In genomic region chr7:826230-826905, GRCh38 we compare ENCODE assay signal across 12 cellular contexts. TPM values are rescaled to one million over a fixed set of nuclear protein-coding genes. Genes with fewer than 3 reads are reported as not detected.
DNase-seq lines count a peak whose midpoint lies in the region; ATAC-seq lines count a peak whose summit lies in the region.
"Had no signal": no experiment of that assay in that cellular context is flagged by ENCODE, and none has a peak within 500 bp of the region (broad histone marks: within the 10 kb centered on the region; RNA-seq: fewer than 3 reads in every experiment).

No MANE protein-coding gene starts in this region.

- no peaks in the 10 kb centered on the region for H3K27me3 ChIP-seq in skeletal muscle tissue (ENCODE audit: control insufficient read depth in 3 of 3, insufficient read depth in 3 of 3, low read length in 3 of 3)

- H3K4me1 Mint-ChIP-seq in T-helper 17 cell = peaks cover 44% of the 10 kb centered on the region

- H3K36me3 ChIP-seq in skeletal muscle tissue (ENCODE audit: control insufficient read depth in 3 of 3, insufficient read depth in 3 of 3, low read length in 3 of 3) = peaks cover 0 to 6% (median 0%) of the 10 kb centered on the region in 3 donors

- no peaks in the 10 kb centered on the region for H3K27me3 Mint-ChIP-seq in T-helper 17 cell
- H3K27me3 Mint-ChIP-seq: activated CD4-positive, alpha-beta memory T cell treated with anti-CD3 and anti-CD28 coated beads for 36 hours; T-cell had no signal

- peak overlapping the region; percentile 27 for H3K27ac Mint-ChIP-seq in T-helper 17 cell
- H3K27ac Mint-ChIP-seq: activated CD4-positive, alpha-beta memory T cell treated with anti-CD3 and anti-CD28 coated beads for 36 hours; T-cell had no signal

- H3K9me3 ChIP-seq in T-helper 17 cell (ENCODE audit: control insufficient read depth, low read length, poor library complexity, severe bottlenecking) (no peaks in the 10 kb centered on the region), skeletal muscle tissue (ENCODE audit: control insufficient read depth in 3 of 3, low read length in 3 of 3) (no peaks in the 10 kb centered on the region)

- H3K4me1 ChIP-seq in skeletal muscle tissue (ENCODE audit: control insufficient read depth in 3 of 3, insufficient read depth in 3 of 3, low read length in 3 of 3) = peaks cover 71 to 83% (median 78%) of the 10 kb centered on the region in 3 donors

- peak; percentile 63 for DNase-seq in G401 (ENCODE audit: low spot score)
- no peak for DNase-seq in T-helper 17 cell
- DNase-seq in left cardiac atrium = peak; percentile 25
- no peak for DNase-seq in mesenteric fat pad (ENCODE audit: low spot score)
- DNase-seq: activated CD4-positive, alpha-beta memory T cell treated with anti-CD3 and anti-CD28 coated beads for 36 hours; MV-4-11; T-cell had no signal

- no peak for ATAC-seq in T-helper 17 cell
- ATAC-seq in left cardiac atrium = no peak
- no peak for ATAC-seq in HG03460 (IDR thresholded peaks at IDR 0.05; ENCODE audit: unreplicated experiment)
- ATAC-seq in HG02763 (IDR thresholded peaks at IDR 0.05; ENCODE audit: unreplicated experiment) = no peak
- ATAC-seq in HG02798 (IDR thresholded peaks at IDR 0.05; ENCODE audit: poor library complexity, unreplicated experiment) = no peak
- ATAC-seq: activated naive CD4-positive, alpha-beta T cell treated with anti-CD3 and anti-CD28 coated beads, Interleukin-2, amount 50 U/mL, for 72 hours; T-cell had no signal

- in situ Hi-C loops in G401 (cut with HindIII; ENCODE audit: low sequenced_read_pairs) = no loop called here

- no peak overlapping the region for H3K4me3 Mint-ChIP-seq in T-helper 17 cell
- H3K4me3 Mint-ChIP-seq: activated CD4-positive, alpha-beta memory T cell treated with anti-CD3 and anti-CD28 coated beads for 36 hours; T-cell had no signal

- H3K4me3 ChIP-seq in skeletal muscle tissue (ENCODE audit: low read length in 3 of 3) = peak overlapping the region; percentile 29 to 41 (median 38)

- peak overlapping the region in 2 of 3 donors; percentile 29 to 50 for H3K9ac ChIP-seq in skeletal muscle tissue (ENCODE audit: low read depth in 1 of 3, low read length in 3 of 3)

- peak overlapping the region; percentile 95 for H3K27ac ChIP-seq in skeletal muscle tissue (ENCODE audit: low read depth, low read length)

- intact Hi-C loops in left cardiac atrium (cut with DNase I) = loop anchor here in 1 of 2 donors (5.0 kb wide), 1 partner anchor 46 kb away; no protein-coding TSS in a partner anchor

- H3K36me3 Mint-ChIP-seq in T-helper 17 cell (ENCODE audit: low read depth) = no peaks in the 10 kb centered on the region

RNA-seq across cellular contexts. Expression of gene SUN1, which starts 5.9 kb away (rescaled TPM):
- total RNA-seq in G401 (2014; rRNA removed; shearing (Covaris generic)) = 55.9 and 107 TPM in 2 replicates
- total RNA-seq in T-helper 17 cell = 10 to 100 TPM; 89.7 to 97.5 TPM
- 100 to 1,000 TPM; 124 to 136 TPM for total RNA-seq in left cardiac atrium
- total RNA-seq in skeletal muscle tissue = 180 TPM
- 144 TPM for total RNA-seq in mesenteric fat pad

RNA-seq across cellular contexts. Expression of gene GET4, which starts 50.0 kb away (rescaled TPM):
- total RNA-seq in G401 (2014; rRNA removed; shearing (Covaris generic)) = 98.5 and 102 TPM in 2 replicates
- 10 to 100 TPM; 58.5 to 81.0 TPM for total RNA-seq in T-helper 17 cell
- total RNA-seq in left cardiac atrium = 10 to 100 TPM; 17.8 to 28.3 TPM
- 25.1 TPM for total RNA-seq in skeletal muscle tissue
- 29.8 TPM for total RNA-seq in mesenteric fat pad

Comparison
In these comparisons a context has a peak if more than half of its experiments do, and no peak if none do; other contexts are left out.
1. DNase-seq: peak in G401 (single experiment) and left cardiac atrium (single experiment); none in T-helper 17 cell (0 of 3) and mesenteric fat pad (single experiment).